Comparison of ENCODE assay signal across 19 cellular contexts in genomic region chr3:133932009-133932408, GRCh38. TPM values are rescaled to one million over a fixed set of nuclear protein-coding genes. Genes with fewer than 3 reads are reported as not detected.
DNase-seq lines count a peak whose midpoint lies in the region; ATAC-seq and TF ChIP-seq lines count a peak whose summit lies in the region.
"Had no signal": no experiment of that assay in that cellular context is flagged by ENCODE, and none has a peak within 500 bp of the region (broad histone marks: within the 10 kb centered on the region; RNA-seq: fewer than 3 reads in every experiment).

No MANE protein-coding gene starts in this region.

- no TSS peak for BruUV-seq in Calu3 (replicated peaks; lab: Mats Ljungman, UMichigan)

- H3K4me3 ChIP-seq in lung: no peak overlapping the region
- H3K4me3 ChIP-seq: A549, GM12878 had no signal

- peak; percentile 41 for DNase-seq in activated CD8-positive, alpha-beta memory T cell treated with anti-CD3 and anti-CD28 coated beads for 24 hours
- DNase-seq in activated CD8-positive, alpha-beta memory T cell treated with anti-CD3 and anti-CD28 coated beads, Interleukin-2, amount 50 U/mL, for 48 hours: no peak
- DNase-seq in Calu3: peak; percentile 2
- DNase-seq in lung (ENCODE audit: low spot score): peak; percentile 27
- DNase-seq in type B pancreatic cell (ENCODE audit: extremely low spot score, unreplicated experiment): peak; percentile 25
- no peak for DNase-seq in COLO668 (lab: John Stamatoyannopoulos, UW; ENCODE audit: unreplicated experiment)
- DNase-seq in activated T-cell treated with anti-CD3 and anti-CD28 coated beads for 4 hours: no peak
- DNase-seq: AML-193; CD4-positive, alpha-beta T cell; DMS 273 treated with DMSO at 0.1 percent for 48 hours; DMS53; DND-41; EL; H9 had no signal

- peaks cover 6% of the 10 kb centered on the region for H3K4me1 Mint-ChIP-seq in Calu3 (ENCODE audit: low read depth, unreplicated experiment)
- H3K4me1 Mint-ChIP-seq in type B pancreatic cell (ENCODE audit: unreplicated experiment): peaks cover 20% of the 10 kb centered on the region

- H3K9me3 ChIP-seq in lung (ENCODE audit: control insufficient read depth in 2 of 2, insufficient read depth in 1 of 2, low read length in 1 of 2): peaks cover 0 to 2% of the 10 kb centered on the region in 2 donors
- H3K9me3 ChIP-seq: A549 had no signal

- peaks cover 4% of the 10 kb centered on the region for H3K36me3 Mint-ChIP-seq in Calu3 (ENCODE audit: insufficient read depth, unreplicated experiment)
- no peaks in the 10 kb centered on the region for H3K36me3 Mint-ChIP-seq in type B pancreatic cell

- no peak for TF ChIP-seq CTCF in Calu3 (IDR thresholded peaks at IDR 0.05; ENCODE audit: unreplicated experiment)
- no peak for TF ChIP-seq CTCF in lung (IDR thresholded peaks at IDR 0.05; ENCODE audit: control extremely low read depth, extremely low read depth)
- TF ChIP-seq CTCF in type B pancreatic cell (conservative IDR thresholded peaks at IDR 0.05): no peak

- peaks cover 0 to 6% of the 10 kb centered on the region in 2 donors for H3K36me3 ChIP-seq in lung (ENCODE audit: control insufficient read depth in 2 of 2, insufficient read depth in 2 of 2, low read length in 2 of 2)

- CTCF ChIA-PET in Calu3 (lab: Charles Lee): interaction anchor here (0.9 kb wide), 1 partner anchor 33 kb away, joined by 3 read pairs; no protein-coding TSS in a partner anchor

- WGBS in lung, 2 donors: 93 to 94% methylated on average over 6 of the region's 6 CpGs

- peaks cover 0 to 7% of the 10 kb centered on the region in 2 donors for H3K4me1 ChIP-seq in lung (ENCODE audit: control insufficient read depth in 2 of 2, insufficient read depth in 2 of 2, low read length in 2 of 2)
- H3K4me1 ChIP-seq: A549 had no signal

- no peaks in the 10 kb centered on the region for H3K27me3 ChIP-seq in lung (ENCODE audit: control insufficient read depth, insufficient read depth)

- H3K4me3 Mint-ChIP-seq in Calu3 (ENCODE audit: low read depth, unreplicated experiment) (no peak overlapping the region), type B pancreatic cell (no peak overlapping the region)
- H3K4me3 Mint-ChIP-seq: CD4-positive, alpha-beta T cell; H9 had no signal

- ATAC-seq in lung (ENCODE audit: insufficient read depth, low FRiP score): no peak
- ATAC-seq: A549, GM12878 had no signal

- H3K27ac ChIP-seq in lung (ENCODE audit: low read depth in 1 of 2, low read length in 1 of 2): no peak overlapping the region
- H3K27ac ChIP-seq: 22Rv1, A549, C4-2B had no signal

- intact Hi-C loops in Calu3 (cut with micrococcal nuclease; ENCODE audit: unreplicated experiment): loop anchor here (5.0 kb wide), 4 partner anchors 125 to 365 kb away; no protein-coding TSS in a partner anchor

- H3K27me3 Mint-ChIP-seq in Calu3 (ENCODE audit: unreplicated experiment): peaks cover 99% of the 10 kb centered on the region
- H3K27me3 Mint-ChIP-seq in type B pancreatic cell: peaks cover 20% of the 10 kb centered on the region

- H3K27ac Mint-ChIP-seq in Calu3 (ENCODE audit: unreplicated experiment) (no peak overlapping the region), type B pancreatic cell (no peak overlapping the region)
- H3K27ac Mint-ChIP-seq: CD4-positive, alpha-beta T cell; H9 had no signal

- H3K9me3 Mint-ChIP-seq in Calu3 (ENCODE audit: low read depth, unreplicated experiment) (no peaks in the 10 kb centered on the region), type B pancreatic cell (no peaks in the 10 kb centered on the region)
- H3K9me3 Mint-ChIP-seq: CD4-positive, alpha-beta T cell; H9 had no signal

RNA-seq across cellular contexts. Expression of gene RAB6B, which starts 36.3 kb away (rescaled TPM):
- 0.85 and 4.7 TPM in 2 replicates for total RNA-seq in Calu3 (2022)
- total RNA-seq in lung: 1 to 10 TPM; 3.3 to 5.1 TPM
- 1 to 10 TPM; 1.8 to 3.0 TPM for polyA plus RNA-seq in lung
- total RNA-seq in type B pancreatic cell (ENCODE audit: low replicate concordance): 21.2 and 48.2 TPM in 2 replicates
- total RNA-seq: CD4-positive, alpha-beta T cell; GM12878; HT-29 had no signal

Comparison
In these comparisons a context has a peak if more than half of its experiments do, and no peak if none do; other contexts are left out.
1. DNase-seq: peak in activated CD8-positive, alpha-beta memory T cell treated with anti-CD3 and anti-CD28 coated beads for 24 hours (single experiment), Calu3 (single experiment), lung (single experiment) and type B pancreatic cell (single experiment); none in activated CD8-positive, alpha-beta memory T cell treated with anti-CD3 and anti-CD28 coated beads, Interleukin-2, amount 50 U/mL, for 48 hours (single experiment), COLO668 (single experiment) and activated T-cell treated with anti-CD3 and anti-CD28 coated beads for 4 hours (single experiment).